In the genomic region with DNA sequence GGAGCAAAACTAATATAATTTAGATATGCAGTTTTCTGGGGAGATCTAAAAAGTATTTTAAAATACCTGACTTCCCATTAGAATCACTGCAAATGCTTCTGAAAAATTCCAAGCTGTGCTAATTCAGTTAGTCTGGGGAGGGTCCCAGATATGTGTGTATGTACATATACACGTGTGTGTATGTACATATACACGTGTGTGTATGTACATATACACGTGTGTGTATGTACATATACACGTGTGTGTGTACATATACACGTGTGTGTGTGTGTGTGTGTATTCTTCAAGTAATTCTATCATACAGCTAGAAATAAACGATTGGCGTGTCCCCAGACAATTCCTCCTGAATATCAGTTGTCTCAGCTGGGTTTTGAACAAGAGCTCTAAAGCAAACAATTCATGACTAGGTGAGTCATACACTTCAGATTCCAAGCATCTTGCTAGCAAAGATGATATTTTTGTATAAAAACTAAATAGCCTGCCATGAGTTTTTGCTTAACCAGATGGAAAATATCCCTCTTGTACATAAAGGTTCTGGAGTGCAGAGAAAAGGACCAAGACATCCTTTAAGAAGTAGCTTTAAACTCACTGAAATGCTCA, we compare ENCODE assay signal across 17 cellular contexts.
DNase-seq lines count a peak whose midpoint lies in the region; FAIRE-seq and TF ChIP-seq lines count a peak whose summit lies in the region.
"Had no signal": no experiment of that assay in that cellular context is flagged by ENCODE, and none has a peak within 500 bp of the region (broad histone marks: within the 10 kb centered on the region; RNA-seq: fewer than 3 reads in every experiment).

No MANE protein-coding gene starts in this region.

- no peak for TF ChIP-seq CTCF in fibroblast of mammary gland (conservative IDR thresholded peaks at IDR 0.05; ENCODE audit: control insufficient read depth, insufficient read depth, low read depth, low read length)

- DNase-seq in NCI-H446 treated with DMSO at 0.1 percent for 48 hours (lab: John Stamatoyannopoulos, UW): peak; percentile 22
- no peak for DNase-seq in NCI-H446 (lab: John Stamatoyannopoulos, UW)
- peak; percentile 6 for DNase-seq in SHP77 treated with DMSO at 0.1 percent for 48 hours (lab: John Stamatoyannopoulos, UW)
- peak; percentile 5 for DNase-seq in fibroblast of mammary gland (ENCODE audit: low read depth)
- DNase-seq in urothelium cell line (ENCODE audit: low spot score): peak; percentile 4
- no peak for DNase-seq in T-helper 1 cell
- no peak for DNase-seq in stimulated activated CD4-positive, alpha-beta T cell treated with anti-CD3 and anti-CD28 coated beads, Interleukin-4, amount 100 ng/mL, for 1 hour
- no peak for DNase-seq in NCI-H2171 (lab: John Stamatoyannopoulos, UW)
- DNase-seq: COR-L47, DMS153, HCEC 1CT, NCI-H1436, NCI-H526 treated with DMSO at 0.1 percent for 48 hours, PC-9 had no signal

- no peak for FAIRE-seq in urothelium cell line (lab: Jason Lieb, UNC)
- FAIRE-seq: A204.1, GM12891 had no signal

- H3K4me3 ChIP-seq in fibroblast of mammary gland (ENCODE audit: control insufficient read depth, low read depth, low read length): no peak overlapping the region
- H3K4me3 ChIP-seq: PC-9, SK-N-MC had no signal

Comparison
In these comparisons a context has a peak if more than half of its experiments do, and no peak if none do; other contexts are left out.
1. DNase-seq: peak in NCI-H446 treated with DMSO at 0.1 percent for 48 hours (single experiment), SHP77 treated with DMSO at 0.1 percent for 48 hours (single experiment), fibroblast of mammary gland (single experiment) and urothelium cell line (single experiment); none in NCI-H446 (0 of 2), T-helper 1 cell (0 of 5), stimulated activated CD4-positive, alpha-beta T cell treated with anti-CD3 and anti-CD28 coated beads, Interleukin-4, amount 100 ng/mL, for 1 hour (single experiment) and NCI-H2171 (single experiment).